Comparison of ENCODE assay signal across 10 cellular contexts in the genomic region with DNA sequence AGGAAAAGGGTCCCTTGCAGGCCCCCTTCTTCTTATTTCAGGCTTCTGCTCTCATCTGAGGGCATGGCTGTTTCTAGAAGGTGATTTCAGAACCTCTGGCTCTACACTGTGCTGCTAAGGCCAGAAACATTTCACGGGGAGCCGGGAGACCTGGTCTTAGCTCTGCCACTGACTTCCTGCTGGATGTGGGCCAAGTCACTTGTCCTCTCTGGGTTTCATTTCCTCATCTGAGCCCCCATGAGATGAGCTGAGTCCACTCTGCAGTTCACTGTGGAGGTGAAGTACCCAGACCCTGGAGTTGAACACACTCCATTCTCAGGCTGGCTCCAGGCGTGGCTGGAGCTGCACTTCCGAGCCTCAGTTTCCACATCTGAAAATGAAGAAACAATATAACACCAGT. TPM values are rescaled to one million over a fixed set of nuclear protein-coding genes. Genes with fewer than 3 reads are reported as not detected.
DNase-seq lines count a peak whose midpoint lies in the region; ATAC-seq and TF ChIP-seq lines count a peak whose summit lies in the region.
"Had no signal": no experiment of that assay in that cellular context is flagged by ENCODE, and none has a peak within 500 bp of the region (broad histone marks: within the 10 kb centered on the region; RNA-seq: fewer than 3 reads in every experiment).

No MANE protein-coding gene starts in this region.

- H3K9me3 ChIP-seq in stomach, result no peaks in the 10 kb centered on the region

- intact Hi-C loops in stomach (cut with DNase I; ENCODE audit: low total_unique reads), result no loop called here

- TF ChIP-seq EP300 in stomach (IDR thresholded peaks at IDR 0.05), result no peak

- DNase-seq in NCI-H748 (lab: John Stamatoyannopoulos, UW; ENCODE audit: unreplicated experiment), result peak; percentile 1
- no peak for DNase-seq in NCI-H748 treated with DMSO at 0.1 percent for 48 hours (lab: John Stamatoyannopoulos, UW)
- peak; percentile 69 for DNase-seq in HT-29 (ENCODE audit: low spot score)
- no peak for DNase-seq in epithelial cell of prostate (ENCODE audit: low read depth, low spot score)
- peak; percentile 42 for DNase-seq in stomach
- DNase-seq in SHP77 treated with DMSO at 0.1 percent for 48 hours (lab: John Stamatoyannopoulos, UW), result no peak
- no peak for DNase-seq in NCI-H1417 (lab: John Stamatoyannopoulos, UW)
- DNase-seq: H7 had no signal

- WGBS in stomach, 5 donors, result 44 to 59% (median 47%) methylated on average over 4 of the region's 4 CpGs

- ATAC-seq in HG03521 (IDR thresholded peaks at IDR 0.05; ENCODE audit: unreplicated experiment), result no peak

- H3K27ac ChIP-seq in epithelial cell of prostate (peak overlapping the region; percentile 62), stomach (no peak overlapping the region)

- TF ChIP-seq CTCF in stomach (IDR thresholded peaks at IDR 0.05), result no peak

- no peak for TF ChIP-seq POLR2A in stomach (IDR thresholded peaks at IDR 0.05)

- H3K27me3 ChIP-seq in stomach, result peaks cover 0 to 22% (median 3%) of the 10 kb centered on the region in 3 donors

- H3K4me1 ChIP-seq in stomach, result peaks cover 0 to 4% (median 3%) of the 10 kb centered on the region in 4 donors

- H3K4me3 ChIP-seq in stomach, result no peak overlapping the region

- H3K36me3 ChIP-seq in stomach, result no peaks in the 10 kb centered on the region

RNA-seq across cellular contexts. Expression of gene PADI1, which starts 2.1 kb away (rescaled TPM):
- 16.3 and 17.5 TPM in 2 replicates for total RNA-seq in HT-29 (2014; rRNA removed; shearing (Covaris generic))
- under 1 TPM in 1 of 5 donors, not detected in 4; 0.37 TPM for total RNA-seq in stomach
- polyA plus RNA-seq in stomach, result 10 to 100 TPM in 1 of 3 donors, not detected in 2; 98.2 TPM
- total RNA-seq: aorta had no signal

RNA-seq across cellular contexts. Expression of gene PADI3, which starts 41.9 kb away (rescaled TPM):
- 0.03 and 0.15 TPM in 2 replicates for total RNA-seq in HT-29 (2014; rRNA removed; shearing (Covaris generic))
- not detected for total RNA-seq in stomach
- polyA plus RNA-seq in stomach, result 1 to 10 TPM in 1 of 3 donors, not detected in 2; 5.4 TPM
- total RNA-seq: aorta had no signal
- polyA plus RNA-seq: aorta had no signal

Comparison
In these comparisons a context has a peak if more than half of its experiments do, and no peak if none do; other contexts are left out.
1. DNase-seq: peak in NCI-H748 (single experiment), HT-29 (single experiment) and stomach (single experiment); none in NCI-H748 treated with DMSO at 0.1 percent for 48 hours (single experiment), epithelial cell of prostate (single experiment), SHP77 treated with DMSO at 0.1 percent for 48 hours (single experiment) and NCI-H1417 (0 of 3).
2. RNA of gene PADI1, which starts 2.1 kb away (total RNA-seq): 16.3 to 17.5 TPM in HT-29; 0.37 TPM in stomach; every median in the first group is over 10 times any median in the second.